ENCODE assay signal across 18 cellular contexts in the genomic region with DNA sequence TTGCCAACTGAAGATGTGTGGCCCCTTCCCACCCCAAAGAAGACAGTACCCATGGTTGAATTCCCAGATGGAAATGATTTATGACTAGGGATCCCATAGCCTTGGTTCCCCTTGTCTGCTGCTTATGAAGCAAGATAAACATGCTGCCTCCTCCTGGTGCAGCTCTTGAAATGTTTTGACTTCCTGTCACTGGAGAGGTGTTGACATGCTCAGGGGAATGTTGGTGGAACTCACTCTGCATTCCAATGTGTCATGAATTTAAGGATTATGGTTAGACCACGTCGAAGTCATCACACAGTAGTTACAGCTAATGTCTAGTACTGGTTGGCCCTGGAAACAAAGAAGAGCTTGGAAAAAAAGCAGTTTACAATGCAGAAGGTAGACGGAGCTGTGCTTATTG.
DNase-seq lines count a peak whose midpoint lies in the region; ATAC-seq and TF ChIP-seq lines count a peak whose summit lies in the region.
"Had no signal": no experiment of that assay in that cellular context is flagged by ENCODE, and none has a peak within 500 bp of the region (broad histone marks: within the 10 kb centered on the region; RNA-seq: fewer than 3 reads in every experiment).

No MANE protein-coding gene starts in this region.

- TF ChIP-seq CTCF in A673 (conservative IDR thresholded peaks at IDR 0.05; ENCODE audit: low read depth, low read length) (peak; percentile 40; the same call in 1 of the 2 replicates), WTC11 (IDR thresholded peaks at IDR 0.05) (no peak), kidney epithelial cell (IDR thresholded peaks at IDR 0.05; ENCODE audit: insufficient read depth, low read length, poor library complexity, severe bottlenecking) (peak; percentile 6), tibial artery (IDR thresholded peaks at IDR 0.05) (no peak), esophagus muscularis mucosa (IDR thresholded peaks at IDR 0.05) (no peak)

- no peaks in the 10 kb centered on the region for H3K9me3 ChIP-seq in A673 (ENCODE audit: low read depth, low read length, poor library complexity, severe bottlenecking)
- no peaks in the 10 kb centered on the region for H3K9me3 ChIP-seq in tibial artery
- no peaks in the 10 kb centered on the region for H3K9me3 ChIP-seq in naive thymus-derived CD4-positive, alpha-beta T cell (ENCODE audit: control insufficient read depth in 2 of 3, low read length in 3 of 3)
- H3K9me3 ChIP-seq in esophagus muscularis mucosa = no peaks in the 10 kb centered on the region
- H3K9me3 ChIP-seq: Caco-2, esophagus squamous epithelium, left ventricle myocardium inferior had no signal

- DNase-seq in A673 (ENCODE audit: low spot score) = peak; percentile 33
- DNase-seq in H7 = peak; percentile 47
- DNase-seq in WTC11 (ENCODE audit: low spot score) = no peak
- DNase-seq in kidney epithelial cell (ENCODE audit: low read depth) = peak; percentile 10
- no peak for DNase-seq in tibial artery
- no peak for DNase-seq in naive thymus-derived CD4-positive, alpha-beta T cell
- DNase-seq in esophagus muscularis mucosa (ENCODE audit: extremely low spot score) = no peak
- DNase-seq: activated B cell treated with CpG ODN at 0.5 μM for 24 hours; activated gamma-delta T cell; anterior cingulate cortex; cortex of kidney; esophagus squamous epithelium; left ventricle myocardium inferior; naive thymus-derived CD8-positive, alpha-beta T cell; NCI-H1694 treated with DMSO at 0.1 percent for 48 hours; NCI-H524 treated with DMSO at 0.1 percent for 48 hours had no signal

- POLR2A ChIA-PET in A673 (lab: Charles Lee; ENCODE audit: low non-redundant PET) (no interaction called here), WTC11 (lab: Charles Lee) (no interaction called here)
- POLR2A ChIA-PET in naive thymus-derived CD4-positive, alpha-beta T cell (lab: Charles Lee) = no interaction called here

- no peak for TF ChIP-seq POLR2A in esophagus muscularis mucosa (IDR thresholded peaks at IDR 0.05; ENCODE audit: low read depth)

- ATAC-seq in WTC11 (peak; percentile 80), HG03520 (IDR thresholded peaks at IDR 0.05; ENCODE audit: unreplicated experiment) (no peak)
- ATAC-seq in naive thymus-derived CD4-positive, alpha-beta T cell = no peak
- ATAC-seq: naive thymus-derived CD8-positive, alpha-beta T cell had no signal

- no peaks in the 10 kb centered on the region for H3K9me3 Mint-ChIP-seq in WTC11
- no peaks in the 10 kb centered on the region for H3K9me3 Mint-ChIP-seq in naive thymus-derived CD4-positive, alpha-beta T cell
- H3K9me3 Mint-ChIP-seq: activated B cell treated with CpG ODN at 0.5 μM for 24 hours; naive thymus-derived CD8-positive, alpha-beta T cell had no signal

- no peaks in the 10 kb centered on the region for H3K36me3 Mint-ChIP-seq in WTC11
- H3K36me3 Mint-ChIP-seq in naive thymus-derived CD4-positive, alpha-beta T cell = no peaks in the 10 kb centered on the region
- H3K36me3 Mint-ChIP-seq: naive thymus-derived CD8-positive, alpha-beta T cell had no signal

- peak overlapping the region; percentile 6; the same call in 1 of the 2 replicates for H3K27ac Mint-ChIP-seq in WTC11
- no peak overlapping the region for H3K27ac Mint-ChIP-seq in naive thymus-derived CD4-positive, alpha-beta T cell
- H3K27ac Mint-ChIP-seq: activated B cell treated with CpG ODN at 0.5 μM for 24 hours had no signal

- TF ChIP-seq EP300 in esophagus muscularis mucosa (IDR thresholded peaks at IDR 0.05) = no peak

- CTCF ChIA-PET in A673 (lab: Charles Lee) (interaction anchor here (0.5 to 1.2 kb wide), 2 partner anchors 27 to 464 kb away, joined by 3 to 4 read pairs; no protein-coding TSS in a partner anchor), WTC11 (lab: Charles Lee) (interaction anchor here (0.8 to 2.3 kb wide), 8 partner anchors 9 to 104 kb away, joined by 3 to 10 read pairs (median 4); no protein-coding TSS in a partner anchor)
- CTCF ChIA-PET in naive thymus-derived CD4-positive, alpha-beta T cell (lab: Charles Lee) = no interaction called here

- peaks cover 22% of the 10 kb centered on the region for H3K4me1 ChIP-seq in A673 (ENCODE audit: insufficient read depth, low read length, poor library complexity, severe bottlenecking)
- no peaks in the 10 kb centered on the region for H3K4me1 ChIP-seq in tibial artery
- no peaks in the 10 kb centered on the region for H3K4me1 ChIP-seq in naive thymus-derived CD4-positive, alpha-beta T cell (ENCODE audit: control insufficient read depth in 2 of 2, insufficient read depth in 2 of 2, low read length in 2 of 2)
- H3K4me1 ChIP-seq in esophagus muscularis mucosa = peaks cover 0 to 14% (median 8%) of the 10 kb centered on the region in 4 donors
- H3K4me1 ChIP-seq: Caco-2, esophagus squamous epithelium had no signal

- intact Hi-C loops in A673 (cut with micrococcal nuclease; ENCODE audit: unreplicated experiment) (no loop called here), tibial artery (cut with DNase I; ENCODE audit: low total_unique reads) (no loop called here), esophagus muscularis mucosa (cut with DNase I) (no loop called here)
- intact Hi-C loops in naive thymus-derived CD4-positive, alpha-beta T cell (cut with micrococcal nuclease) = no loop called here

- no TSS peak for BruUV-seq in A673 (replicated peaks; lab: Mats Ljungman, UMichigan)

- peaks cover 24% of the 10 kb centered on the region for H3K4me1 Mint-ChIP-seq in WTC11
- H3K4me1 Mint-ChIP-seq in naive thymus-derived CD4-positive, alpha-beta T cell = peaks cover 0 to 1% (median 0%) of the 10 kb centered on the region in 7 donors
- H3K4me1 Mint-ChIP-seq: activated B cell treated with CpG ODN at 0.5 μM for 24 hours; naive thymus-derived CD8-positive, alpha-beta T cell had no signal

- H3K27me3 ChIP-seq in A673 (replicated peaks; ENCODE audit: insufficient read depth, low read depth, low read length, poor library complexity) (no peaks in the 10 kb centered on the region), H7 (ENCODE audit: control insufficient read depth, insufficient read depth, low read length) (no peaks in the 10 kb centered on the region), kidney epithelial cell (ENCODE audit: control insufficient read depth, insufficient read depth, low read length) (no peaks in the 10 kb centered on the region), tibial artery (no peaks in the 10 kb centered on the region), esophagus muscularis mucosa (no peaks in the 10 kb centered on the region)
- H3K27me3 ChIP-seq in naive thymus-derived CD4-positive, alpha-beta T cell (ENCODE audit: control insufficient read depth in 2 of 2, insufficient read depth in 2 of 2, low read length in 2 of 2) = no peaks in the 10 kb centered on the region
- H3K27me3 ChIP-seq: esophagus squamous epithelium had no signal

- H3K4me3 ChIP-seq in A673 (ENCODE audit: low read depth, low read length, poor library complexity, severe bottlenecking) (no peak overlapping the region), H7 (ENCODE audit: insufficient read depth, low read depth, low read length) (no peak overlapping the region), kidney epithelial cell (ENCODE audit: low read depth, low read length) (no peak overlapping the region), tibial artery (no peak overlapping the region), esophagus muscularis mucosa (no peak overlapping the region)
- no peak overlapping the region for H3K4me3 ChIP-seq in naive thymus-derived CD4-positive, alpha-beta T cell (ENCODE audit: low read length)
- H3K4me3 ChIP-seq: esophagus squamous epithelium, left ventricle myocardium inferior had no signal

- H3K27me3 Mint-ChIP-seq in WTC11 (ENCODE audit: low read depth) = no peaks in the 10 kb centered on the region; the same call in 1 of the 2 replicates
- peaks cover 0 to 23% (median 7%) of the 10 kb centered on the region in 5 donors for H3K27me3 Mint-ChIP-seq in naive thymus-derived CD4-positive, alpha-beta T cell

- no peak overlapping the region for H3K27ac ChIP-seq in A673 (ENCODE audit: low read depth, low read length, poor library complexity, severe bottlenecking)
- no peak overlapping the region for H3K27ac ChIP-seq in tibial artery
- no peak overlapping the region for H3K27ac ChIP-seq in naive thymus-derived CD4-positive, alpha-beta T cell (ENCODE audit: low read depth, low read length)
- no peak overlapping the region for H3K27ac ChIP-seq in esophagus muscularis mucosa (replicated peaks in 1 of 4)
- H3K27ac ChIP-seq: esophagus squamous epithelium, left ventricle myocardium inferior had no signal

- no peak overlapping the region for H3K4me3 Mint-ChIP-seq in WTC11
- H3K4me3 Mint-ChIP-seq in naive thymus-derived CD4-positive, alpha-beta T cell = no peak overlapping the region
- H3K4me3 Mint-ChIP-seq: activated B cell treated with CpG ODN at 0.5 μM for 24 hours; naive thymus-derived CD8-positive, alpha-beta T cell had no signal

- 8% methylated on average over 3 of the region's 3 CpGs for WGBS in esophagus muscularis mucosa

- H3K36me3 ChIP-seq in A673 (ENCODE audit: insufficient read depth, low read length, poor library complexity, severe bottlenecking) (no peaks in the 10 kb centered on the region), H7 (replicated peaks; ENCODE audit: control insufficient read depth, insufficient read depth, low read length) (no peaks in the 10 kb centered on the region), kidney epithelial cell (ENCODE audit: control insufficient read depth, insufficient read depth, low read length) (no peaks in the 10 kb centered on the region), tibial artery (no peaks in the 10 kb centered on the region), esophagus muscularis mucosa (no peaks in the 10 kb centered on the region)
- no peaks in the 10 kb centered on the region for H3K36me3 ChIP-seq in naive thymus-derived CD4-positive, alpha-beta T cell (ENCODE audit: control insufficient read depth in 2 of 3, insufficient read depth in 3 of 3, low read length in 3 of 3)
- H3K36me3 ChIP-seq: esophagus squamous epithelium, left ventricle myocardium inferior had no signal

TF ChIP-seq in WTC11, 78 proteins besides CTCF, POLR2A, EP300 and RAD21 (continues in another document):
- no peak for TF ChIP-seq ZMAT4 (CRISPR knock-in tag; IDR thresholded peaks at IDR 0.05)

Comparison
In these comparisons a context has a peak if more than half of its experiments do, and no peak if none do; other contexts are left out.
1. DNase-seq: peak in A673 (single experiment), H7 (single experiment) and kidney epithelial cell (single experiment); none in WTC11 (single experiment), tibial artery (0 of 2), naive thymus-derived CD4-positive, alpha-beta T cell (0 of 9) and esophagus muscularis mucosa (single experiment).
2. CTCF ChIP-seq: peak in A673 (single experiment) and kidney epithelial cell (single experiment); none in WTC11 (single experiment), tibial artery (0 of 2) and esophagus muscularis mucosa (0 of 3).